ENCODE assay signal across 8 cellular contexts in genomic region chr5:138438003-138438723, GRCh38. TPM values are rescaled to one million over a fixed set of nuclear protein-coding genes. Genes with fewer than 3 reads are reported as not detected.
DNase-seq lines count a peak whose midpoint lies in the region; ATAC-seq and TF ChIP-seq lines count a peak whose summit lies in the region.

No MANE protein-coding gene starts in this region.

- no peaks in the 10 kb centered on the region for H3K9me3 Mint-ChIP-seq in central memory CD8-positive, alpha-beta T cell

- H3K9ac ChIP-seq in HUES48 (ENCODE audit: low read depth, low read length), result no peak overlapping the region

- H3K27ac Mint-ChIP-seq in central memory CD8-positive, alpha-beta T cell (ENCODE audit: low read depth), result no peak overlapping the region

- H3K36me3 Mint-ChIP-seq in central memory CD8-positive, alpha-beta T cell (ENCODE audit: insufficient read depth), result peaks cover 27% of the 10 kb centered on the region

- TF ChIP-seq CTCF in AG04450 (IDR thresholded peaks at IDR 0.05; ENCODE audit: low read depth, low read length) (no peak), mucosa of descending colon (IDR thresholded peaks at IDR 0.05) (no peak)

- no peak for DNase-seq in AG04450 (ENCODE audit: low read depth, low spot score)
- no peak for DNase-seq in central memory CD8-positive, alpha-beta T cell (ENCODE audit: low spot score in 2 of 2)
- no peak for DNase-seq in mucosa of descending colon
- no peak for DNase-seq in HuH-7.5 (ENCODE audit: low spot score)
- DNase-seq in hypothalamus (lab: John Stamatoyannopoulos, UW), result no peak
- DNase-seq in stimulated activated naive CD4-positive, alpha-beta T cell (lab: John Stamatoyannopoulos, UW), result no peak
- no peak for DNase-seq in NCI-H1930 (lab: John Stamatoyannopoulos, UW)

- H3K9me3 ChIP-seq in AG04450 (ENCODE audit: control insufficient read depth, insufficient read depth, low read length), result no peaks in the 10 kb centered on the region
- no peaks in the 10 kb centered on the region for H3K9me3 ChIP-seq in HUES48 (ENCODE audit: control insufficient read depth, insufficient read depth, low read length)
- no peaks in the 10 kb centered on the region for H3K9me3 ChIP-seq in mucosa of descending colon

- peaks cover 18% of the 10 kb centered on the region for H3K4me1 ChIP-seq in HUES48 (ENCODE audit: control insufficient read depth, insufficient read depth, low read length)
- H3K4me1 ChIP-seq in mucosa of descending colon (ENCODE audit: low read depth), result peaks cover 5% of the 10 kb centered on the region

- peaks cover 34% of the 10 kb centered on the region for H3K36me3 ChIP-seq in HUES48 (ENCODE audit: control insufficient read depth, insufficient read depth, low read length)
- H3K36me3 ChIP-seq in mucosa of descending colon (ENCODE audit: low read depth), result peaks cover 17% of the 10 kb centered on the region

- no peak for ATAC-seq in central memory CD8-positive, alpha-beta T cell (replicated peaks; ENCODE audit: extremely low read depth, poor library complexity, severe bottlenecking)
- ATAC-seq in mucosa of descending colon, result peak; percentile 8

- CTCF ChIA-PET in AG04450 (lab: Charles Lee), result interaction anchor here (0.5 to 3.5 kb wide), 6 partner anchors 11 to 260 kb away, joined by 3 to 23 read pairs (median 4); partner anchors contain the start of genes EGR1 and KDM3B

- H3K4me3 ChIP-seq in AG04450 (ENCODE audit: low read depth, low read length), result peak overlapping the region; percentile 74
- peak overlapping the region; percentile 91 for H3K4me3 ChIP-seq in HUES48 (ENCODE audit: low read depth, low read length)
- H3K4me3 ChIP-seq in mucosa of descending colon, result no peak overlapping the region

- H3K4me1 Mint-ChIP-seq in central memory CD8-positive, alpha-beta T cell, result peaks cover 11% of the 10 kb centered on the region

- POLR2A ChIA-PET in AG04450 (lab: Yijun Ruan, JAX), result interaction anchor here (0.6 to 1.4 kb wide), 3 partner anchors 10 to 100 kb away, joined by 3 to 7 read pairs (median 3); partner anchors contain the start of genes EGR1 and FAM53C

- intact Hi-C loops in mucosa of descending colon (cut with DNase I, micrococcal nuclease), result no loop called here

- H3K27ac ChIP-seq in AG04450 (ENCODE audit: low read depth, low read length) (no peak overlapping the region), HUES48 (ENCODE audit: low read depth, low read length) (peak overlapping the region; percentile 68)

- peak overlapping the region; percentile 77 for H3K4me3 Mint-ChIP-seq in central memory CD8-positive, alpha-beta T cell

- H3K27me3 ChIP-seq in AG04450 (ENCODE audit: control insufficient read depth, insufficient read depth, low read length) (no peaks in the 10 kb centered on the region), HUES48 (ENCODE audit: control insufficient read depth, insufficient read depth, low read length) (0 out of 2 replicates have a peak, but pooled peaks cover 3% of the 10 kb centered on the region)

- H3K27me3 Mint-ChIP-seq in central memory CD8-positive, alpha-beta T cell, result no peaks in the 10 kb centered on the region

RNA-seq across cellular contexts. Expression of gene REEP2, which starts 0.7 kb away (rescaled TPM):
- polyA plus RNA-seq in AG04450 (2011; rRNA removed), result 24.7 and 36.9 TPM in 2 replicates
- polyA minus RNA-seq in AG04450 (2011; rRNA and poly(A)+ RNA removed), result 39.7 and 40.2 TPM in 2 replicates
- total RNA-seq in mucosa of descending colon, result 10 to 100 TPM in 1 of 3 donors, 1 to 10 TPM in 2; 1.0 to 16.3 (median 2.7) TPM

RNA-seq across cellular contexts. Expression of gene EGR1, which starts 27.1 kb away (rescaled TPM):
- 17.0 and 24.5 TPM in 2 replicates for polyA plus RNA-seq in AG04450 (2011; rRNA removed)
- 32.1 and 36.9 TPM in 2 replicates for polyA minus RNA-seq in AG04450 (2011; rRNA and poly(A)+ RNA removed)
- total RNA-seq in mucosa of descending colon, result 10 to 100 TPM; 16.8 to 90.0 (median 23.5) TPM
